Comparison of ENCODE assay signal across 16 cellular contexts in the genomic region with DNA sequence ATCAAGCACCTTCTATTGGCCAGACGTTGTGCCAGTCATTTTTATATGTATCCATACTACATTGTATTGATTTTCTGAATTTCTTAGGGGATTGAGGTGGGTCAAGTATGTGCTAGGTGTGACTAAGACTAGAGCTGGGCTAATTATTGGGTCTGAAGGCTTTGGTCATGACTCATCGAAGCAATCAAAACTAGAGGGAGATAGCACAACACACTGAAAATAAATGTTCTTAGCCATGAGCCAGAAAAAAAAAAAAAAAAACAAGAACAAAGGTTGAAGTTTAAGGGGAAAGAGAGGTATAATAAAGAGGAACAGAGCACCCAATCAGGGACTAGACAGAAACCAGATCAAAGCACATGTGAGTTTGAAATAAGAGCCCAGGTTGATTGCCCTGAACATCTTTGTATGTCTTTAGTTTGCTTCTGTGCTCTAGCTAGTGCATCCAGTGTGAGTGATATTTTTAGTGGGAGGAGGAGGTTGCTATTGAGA.
DNase-seq lines count a peak whose midpoint lies in the region; ATAC-seq lines count a peak whose summit lies in the region.
"Had no signal": no experiment of that assay in that cellular context is flagged by ENCODE, and none has a peak within 500 bp of the region (broad histone marks: within the 10 kb centered on the region; RNA-seq: fewer than 3 reads in every experiment).

No MANE protein-coding gene starts in this region.

- ATAC-seq in GM19455 (IDR thresholded peaks at IDR 0.05; ENCODE audit: unreplicated experiment), result no peak
- ATAC-seq: activated T-cell treated with anti-CD3 and anti-CD28 coated beads, Interleukin-2, amount 50 U/mL, for 72 hours; natural killer cell; Panc1; stimulated activated naive CD8-positive, alpha-beta T cell treated with anti-CD3 and anti-CD28 coated beads, Interleukin-15, Interleukin-2, amounts not matched to agents 100 U/mL and 50 U/mL, for 24 hours had no signal

- DNase-seq in HPDE6-E6E7 (ENCODE audit: extremely low spot score) (peak; percentile 4), amniotic epithelial cell (ENCODE audit: low read depth) (peak; percentile 9), islet precursor cell (peak; percentile 62), superior temporal gyrus (ENCODE audit: extremely low spot score) (peak; percentile 44), RKO (ENCODE audit: low spot score) (no peak)
- no peak for DNase-seq in activated CD4-positive, alpha-beta T cell treated with anti-CD3 and anti-CD28 coated beads for 48 hours
- DNase-seq: activated CD4-positive, alpha-beta T cell treated with anti-CD3 and anti-CD28 coated beads, Interleukin-2, amount 10 ng/mL, durations not matched to agents 7 days and 5 days; activated T-cell treated with anti-CD3 and anti-CD28 coated beads, Interleukin-2, amount 50 U/mL, for 72 hours; CD4-positive, CD25-positive, alpha-beta regulatory T cell; effector CD8-positive, alpha-beta T cell; left ventricle myocardium inferior; natural killer cell; sigmoid colon; stimulated activated naive CD8-positive, alpha-beta T cell treated with anti-CD3 and anti-CD28 coated beads, Interleukin-15, Interleukin-2, amounts not matched to agents 100 U/mL and 50 U/mL, for 24 hours had no signal

Comparison
In these comparisons a context has a peak if more than half of its experiments do, and no peak if none do; other contexts are left out.
1. DNase-seq: peak in HPDE6-E6E7 (single experiment), amniotic epithelial cell (single experiment), islet precursor cell (single experiment) and superior temporal gyrus (single experiment); none in activated CD4-positive, alpha-beta T cell treated with anti-CD3 and anti-CD28 coated beads for 48 hours (single experiment) and RKO (single experiment).